8 cellular contexts compared by ENCODE assay signal in the genomic region with DNA sequence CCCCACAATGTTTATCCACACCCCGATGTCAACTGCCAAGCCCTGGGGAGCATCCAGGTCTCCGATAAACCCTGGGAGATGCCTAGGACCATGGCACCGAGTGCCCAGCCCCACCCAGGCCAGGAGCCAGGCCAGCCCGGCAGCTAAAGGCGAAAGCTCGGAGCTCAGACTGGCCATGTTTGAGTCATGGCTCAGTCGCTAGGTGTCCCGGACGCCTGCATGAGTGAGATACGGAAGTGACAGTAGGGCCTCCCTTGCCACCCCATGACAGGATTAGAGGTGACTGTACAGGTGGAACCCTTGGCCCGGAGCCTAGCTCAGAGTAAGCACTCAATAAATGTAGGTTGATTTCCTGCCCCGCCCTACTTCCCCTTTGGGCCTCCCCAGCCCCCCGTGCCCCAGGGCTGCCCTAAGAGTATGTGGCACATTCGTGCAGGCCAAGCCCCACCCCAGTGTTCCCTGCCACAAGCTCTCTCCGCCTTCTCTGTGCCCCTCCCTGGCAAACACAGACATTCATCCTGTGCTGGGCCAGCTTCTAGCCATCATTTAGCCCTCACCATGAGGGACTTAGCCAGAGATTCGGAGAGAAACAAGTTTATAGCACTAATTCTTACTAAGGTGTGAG. TPM values are rescaled to one million over a fixed set of nuclear protein-coding genes. Genes with fewer than 3 reads are reported as not detected.
DNase-seq lines count a peak whose midpoint lies in the region; ATAC-seq and TF ChIP-seq lines count a peak whose summit lies in the region.

No MANE protein-coding gene starts in this region.

- no peak for TF ChIP-seq CTCF in heart right ventricle (IDR thresholded peaks at IDR 0.05)

- peak overlapping the region; percentile 56 to 88 (median 78) for H3K27ac ChIP-seq in heart right ventricle

- peaks cover 42% of the 10 kb centered on the region for H3K4me1 Mint-ChIP-seq in activated T-cell treated with anti-CD3 and anti-CD28 coated beads, Interleukin-2, amount 50 U/mL, for 72 hours (ENCODE audit: low read depth)

- DNase-seq in NOMO-1 treated with DMSO at 0.1 percent for 48 hours (lab: John Stamatoyannopoulos, UW; ENCODE audit: unreplicated experiment) (peak; percentile 64), heart right ventricle (peak; percentile 36 to 50), NCI-H1436 (lab: John Stamatoyannopoulos, UW) (no peak), NCI-H187 (lab: John Stamatoyannopoulos, UW) (no peak)
- peak; percentile 86 to 90 for DNase-seq in activated T-cell treated with anti-CD3 and anti-CD28 coated beads, Interleukin-2, amount 50 U/mL, for 72 hours
- DNase-seq in stimulated activated CD4-positive, alpha-beta T cell treated with anti-CD3 and anti-CD28 coated beads, Interleukin-4, amount 100 ng/mL, for 48 hours (ENCODE audit: low read depth in 2 of 2): peak; percentile 66 to 71

- H3K9me3 ChIP-seq in heart right ventricle: no peaks in the 10 kb centered on the region

- peaks cover 6 to 57% (median 33%) of the 10 kb centered on the region in 9 donors for H3K4me1 ChIP-seq in heart right ventricle

- intact Hi-C loops in heart right ventricle (cut with DNase I): loop anchor here in 1 of 10 donors (5.0 kb wide), 1 partner anchor 42 kb away; a partner anchor contains a TSS

- no peaks in the 10 kb centered on the region for H3K36me3 ChIP-seq in heart right ventricle

- H3K4me3 Mint-ChIP-seq in activated T-cell treated with anti-CD3 and anti-CD28 coated beads, Interleukin-2, amount 50 U/mL, for 72 hours: peak overlapping the region in 1 of 2 donors; percentile 50

- WGBS in heart right ventricle, 2 donors: 64 to 75% methylated on average over 16 of the region's 16 CpGs

- H3K9me3 Mint-ChIP-seq in activated T-cell treated with anti-CD3 and anti-CD28 coated beads, Interleukin-2, amount 50 U/mL, for 72 hours: no peaks in the 10 kb centered on the region

- no peaks in the 10 kb centered on the region for H3K27me3 ChIP-seq in heart right ventricle

- peak; percentile 72 for TF ChIP-seq POLR2A in GM18526 (IDR thresholded peaks at IDR 0.05; ENCODE audit: extremely low read depth, insufficient read length)

- no peak overlapping the region for H3K27ac Mint-ChIP-seq in activated T-cell treated with anti-CD3 and anti-CD28 coated beads, Interleukin-2, amount 50 U/mL, for 72 hours

- H3K27me3 Mint-ChIP-seq in activated T-cell treated with anti-CD3 and anti-CD28 coated beads, Interleukin-2, amount 50 U/mL, for 72 hours (ENCODE audit: low read depth): no peaks in the 10 kb centered on the region

- H3K36me3 Mint-ChIP-seq in activated T-cell treated with anti-CD3 and anti-CD28 coated beads, Interleukin-2, amount 50 U/mL, for 72 hours (ENCODE audit: insufficient read depth in 2 of 2): peaks cover 0 to under 1% of the 10 kb centered on the region in 2 donors

- ATAC-seq in activated T-cell treated with anti-CD3 and anti-CD28 coated beads, Interleukin-2, amount 50 U/mL, for 72 hours (replicated peaks in 1 of 2): peak; percentile 98
- ATAC-seq in heart right ventricle (peak in 7 of 8 donors; percentile 34 to 69 (median 56)), GM19023 (IDR thresholded peaks at IDR 0.05; ENCODE audit: unreplicated experiment) (no peak)

- H3K4me3 ChIP-seq in heart right ventricle: peak overlapping the region in 3 of 10 donors; percentile 10 to 26 (median 12)

RNA-seq across cellular contexts. Expression of a gene that starts 5.8 kb away (rescaled TPM):
- total RNA-seq in activated T-cell treated with anti-CD3 and anti-CD28 coated beads, Interleukin-2, amount 50 U/mL, for 72 hours: 100 to 1,000 TPM; 427 to 456 TPM
- 100 to 1,000 TPM in 2 of 10 donors, 10 to 100 TPM in 8; 52.0 to 231 (median 72.5) TPM for total RNA-seq in heart right ventricle
- polyA plus RNA-seq in heart right ventricle: 100 to 1,000 TPM; 121 to 195 TPM

RNA-seq across cellular contexts. Expression of a gene that starts 41.2 kb away (rescaled TPM):
- 10 to 100 TPM; 95.9 to 99.2 TPM for total RNA-seq in activated T-cell treated with anti-CD3 and anti-CD28 coated beads, Interleukin-2, amount 50 U/mL, for 72 hours
- total RNA-seq in heart right ventricle: 10 to 100 TPM; 16.4 to 47.4 (median 21.0) TPM
- polyA plus RNA-seq in heart right ventricle: 10 to 100 TPM; 12.1 to 20.6 TPM

Comparison
In these comparisons a context has a peak if more than half of its experiments do, and no peak if none do; other contexts are left out.
1. DNase-seq: peak in NOMO-1 treated with DMSO at 0.1 percent for 48 hours (single experiment), activated T-cell treated with anti-CD3 and anti-CD28 coated beads, Interleukin-2, amount 50 U/mL, for 72 hours (2 of 2), heart right ventricle (2 of 2) and stimulated activated CD4-positive, alpha-beta T cell treated with anti-CD3 and anti-CD28 coated beads, Interleukin-4, amount 100 ng/mL, for 48 hours (2 of 2); none in NCI-H1436 (single experiment) and NCI-H187 (0 of 2).